ENCODE assay signal across 8 cellular contexts in the genomic region with DNA sequence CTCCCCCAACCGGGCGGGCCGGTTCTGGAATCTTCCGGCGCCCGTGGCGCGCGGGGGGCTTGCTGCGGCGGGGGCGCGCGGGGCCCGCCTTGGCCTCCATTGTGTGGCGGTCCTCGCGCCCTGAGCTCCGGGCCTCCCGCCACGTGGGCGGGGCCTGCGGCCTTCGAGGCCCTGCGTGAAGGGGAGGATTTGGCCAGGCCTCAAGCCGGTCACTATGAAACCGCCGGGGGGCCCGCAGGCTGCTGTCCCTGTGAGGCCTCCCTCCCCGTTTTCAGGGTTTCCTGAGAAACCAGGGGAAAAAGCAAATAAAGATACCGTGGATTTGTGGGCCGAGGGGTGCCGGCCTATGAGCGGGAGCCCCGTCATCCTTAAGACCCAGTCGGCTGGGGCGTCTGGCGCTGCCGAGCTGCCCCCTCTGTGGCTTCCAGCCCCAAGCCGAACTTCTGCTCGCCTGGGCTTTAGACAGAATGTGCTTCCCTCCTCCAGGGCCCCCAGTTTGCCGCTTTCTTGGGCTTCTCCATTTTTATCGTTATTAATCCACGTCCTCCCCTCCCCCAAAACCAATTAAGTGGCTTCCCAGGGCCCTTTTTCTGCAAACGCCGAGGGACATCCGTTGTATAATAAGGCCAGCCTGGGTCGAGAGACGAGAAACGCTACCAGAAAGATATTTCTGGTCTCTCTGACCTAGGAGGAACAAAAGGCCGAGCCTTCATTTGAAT. TPM values are rescaled to one million over a fixed set of nuclear protein-coding genes. Genes with fewer than 3 reads are reported as not detected.
DNase-seq lines count a peak whose midpoint lies in the region; ATAC-seq and TF ChIP-seq lines count a peak whose summit lies in the region.

No MANE protein-coding gene starts in this region.

- peaks cover 0 to 41% (median 13%) of the 10 kb centered on the region in 4 donors for H3K4me1 ChIP-seq in right lobe of liver

- TF ChIP-seq CTCF in WI38 (IDR thresholded peaks at IDR 0.05; ENCODE audit: low read depth, low read length) (no peak), right lobe of liver (IDR thresholded peaks at IDR 0.05) (peak in 1 of 4 donors; percentile 2)

- WGBS in right lobe of liver (ENCODE audit: insufficient coverage, low coverage, low lambda C conversion rate, missing lambda C conversion rate) = 1% methylated on average over 16 of the region's 51 CpGs

- TF ChIP-seq POLR2A in right lobe of liver (IDR thresholded peaks at IDR 0.05) = peak; percentile 5

- H3K4me3 ChIP-seq in WI38 (ENCODE audit: low read depth, low read length) = peak overlapping the region; percentile 90
- peak overlapping the region; percentile 63 to 98 (median 87) for H3K4me3 ChIP-seq in right lobe of liver

- H3K27ac ChIP-seq in right lobe of liver = peak overlapping the region; percentile 97 to 100 (median 98)

- DNase-seq in COLO829 (ENCODE audit: low spot score) (peak; percentile 40), KBM-7 (peak; percentile 41), dermis microvascular lymphatic vessel endothelial cell (ENCODE audit: low read depth in 2 of 2) (peak; percentile 34 to 67), right lobe of liver (peak; percentile 70 to 80 (median 79)), GDM1 (lab: John Stamatoyannopoulos, UW) (no peak)
- peak; percentile 30 to 35 for DNase-seq in stimulated activated CD4-positive, alpha-beta T cell treated with anti-CD3 and anti-CD28 coated beads, Interleukin-4, amount 100 ng/mL, for 4 hours

- H3K9me3 ChIP-seq in right lobe of liver = no peaks in the 10 kb centered on the region

- in situ Hi-C loops in KBM-7 (cut with MboI; ENCODE audit: low pct_unique_long_range_greater_than_20kb, low sequenced_read_pairs) = no loop called here

- H3K36me3 ChIP-seq in right lobe of liver = peaks cover 3 to 28% (median 16%) of the 10 kb centered on the region in 4 donors

- intact Hi-C loops in right lobe of liver (cut with DNase I) = no loop called here

- no peaks in the 10 kb centered on the region for H3K27me3 ChIP-seq in right lobe of liver

- ATAC-seq in GM21515 (IDR thresholded peaks at IDR 0.05; ENCODE audit: unreplicated experiment) (peak; percentile 19), right lobe of liver (peak; percentile 36 to 68 (median 62))

RNA-seq across cellular contexts. Expression of a gene that starts 0.6 kb away (rescaled TPM):
- total RNA-seq in dermis microvascular lymphatic vessel endothelial cell (149 and 156 TPM in 2 replicates), right lobe of liver (100 to 1,000 TPM in 3 of 6 experiments, 10 to 100 TPM in 3; 75.0 to 112 (median 98.2) TPM)

RNA-seq across cellular contexts. Expression of a gene that starts 0.9 kb away (rescaled TPM):
- total RNA-seq in dermis microvascular lymphatic vessel endothelial cell (14.8 and 23.3 TPM in 2 replicates), right lobe of liver (10 to 100 TPM in 5 of 6 experiments, 1 to 10 TPM in 1; 9.7 to 35.3 (median 14.7) TPM)

RNA-seq across cellular contexts. Expression of a gene that starts 37.8 kb away (rescaled TPM):
- total RNA-seq in dermis microvascular lymphatic vessel endothelial cell (11.8 and 26.8 TPM in 2 replicates), right lobe of liver (10 to 100 TPM in 4 of 6 experiments, 1 to 10 TPM in 2; 8.9 to 15.8 (median 11.5) TPM)

RNA-seq across cellular contexts. Expression of a gene that starts 46.8 kb away (rescaled TPM):
- 2.3 and 11.4 TPM in 2 replicates for total RNA-seq in dermis microvascular lymphatic vessel endothelial cell
- 1 to 10 TPM in 3 of 6 experiments, under 1 TPM in 3; 0.32 to 1.2 (median 0.87) TPM for total RNA-seq in right lobe of liver
